8 cellular contexts compared by ENCODE assay signal in genomic region chr17:37848690-37849616, GRCh38.
DNase-seq lines count a peak whose midpoint lies in the region; ATAC-seq and TF ChIP-seq lines count a peak whose summit lies in the region.

No MANE protein-coding gene starts in this region.

- no peak overlapping the region for H4K5ac ChIP-seq in mesendoderm (ENCODE audit: low read length)

- H3K79me2 ChIP-seq in mesendoderm (ENCODE audit: control insufficient read depth, insufficient read depth, low read length) = no peaks in the 10 kb centered on the region

- POLR2A ChIA-PET in activated CD8-positive, alpha-beta T cell treated with anti-CD3 and anti-CD28 coated beads, Interleukin-2, amount 10 ng/mL, durations not matched to agents 7 days and 5 days (lab: Charles Lee) = no interaction called here

- no peaks in the 10 kb centered on the region for H3K79me1 ChIP-seq in mesendoderm (ENCODE audit: low read length)

- H3K9me3 Mint-ChIP-seq in activated naive CD4-positive, alpha-beta T cell treated with anti-CD3 and anti-CD28 coated beads, Interleukin-2, amount 50 U/mL, for 24 hours = no peaks in the 10 kb centered on the region
- no peaks in the 10 kb centered on the region for H3K9me3 Mint-ChIP-seq in activated CD8-positive, alpha-beta T cell treated with anti-CD3 and anti-CD28 coated beads, Interleukin-2, amount 10 ng/mL, durations not matched to agents 7 days and 5 days (ENCODE audit: insufficient read depth)

- no peak for TF ChIP-seq CTCF in thyroid gland (IDR thresholded peaks at IDR 0.05)

- no peak for DNase-seq in activated naive CD4-positive, alpha-beta T cell treated with Interleukin-2 at 50 U/mL for 16 hours
- peak; percentile 48 for DNase-seq in HPDE6-E6E7 (ENCODE audit: extremely low spot score)
- peak; percentile 69 for DNase-seq in activated CD8-positive, alpha-beta T cell treated with anti-CD3 and anti-CD28 coated beads, Interleukin-2, amount 10 ng/mL, durations not matched to agents 7 days and 5 days
- DNase-seq in mesendoderm = peak; percentile 77
- no peak for DNase-seq in NCI-H1105 (lab: John Stamatoyannopoulos, UW)
- DNase-seq in thyroid gland = no peak

- H3K4me1 Mint-ChIP-seq in activated naive CD4-positive, alpha-beta T cell treated with anti-CD3 and anti-CD28 coated beads, Interleukin-2, amount 50 U/mL, for 24 hours = peaks cover 8% of the 10 kb centered on the region
- peaks cover 48% of the 10 kb centered on the region for H3K4me1 Mint-ChIP-seq in activated CD8-positive, alpha-beta T cell treated with anti-CD3 and anti-CD28 coated beads, Interleukin-2, amount 10 ng/mL, durations not matched to agents 7 days and 5 days (ENCODE audit: low read depth)

- intact Hi-C loops in thyroid gland (cut with DNase I) = no loop called here

- no peak overlapping the region for H3K56ac ChIP-seq in mesendoderm (ENCODE audit: low read length)

- no peak overlapping the region for H3K23ac ChIP-seq in mesendoderm (ENCODE audit: low read length)

- H4K8ac ChIP-seq in mesendoderm (ENCODE audit: low read depth, low read length) = no peak overlapping the region

- peak; percentile 88 for ATAC-seq in activated CD8-positive, alpha-beta T cell treated with anti-CD3 and anti-CD28 coated beads, Interleukin-2, amount 10 ng/mL, durations not matched to agents 7 days and 5 days
- no peak for ATAC-seq in HG03521 (IDR thresholded peaks at IDR 0.05; ENCODE audit: unreplicated experiment)

- H3K27ac Mint-ChIP-seq in activated naive CD4-positive, alpha-beta T cell treated with anti-CD3 and anti-CD28 coated beads, Interleukin-2, amount 50 U/mL, for 24 hours = peak overlapping the region; percentile 4
- peak overlapping the region; percentile 68 for H3K27ac Mint-ChIP-seq in activated CD8-positive, alpha-beta T cell treated with anti-CD3 and anti-CD28 coated beads, Interleukin-2, amount 10 ng/mL, durations not matched to agents 7 days and 5 days

- no peaks in the 10 kb centered on the region for H3K27me3 Mint-ChIP-seq in activated naive CD4-positive, alpha-beta T cell treated with anti-CD3 and anti-CD28 coated beads, Interleukin-2, amount 50 U/mL, for 24 hours
- peaks cover 8% of the 10 kb centered on the region for H3K27me3 Mint-ChIP-seq in activated CD8-positive, alpha-beta T cell treated with anti-CD3 and anti-CD28 coated beads, Interleukin-2, amount 10 ng/mL, durations not matched to agents 7 days and 5 days (ENCODE audit: low read depth)

- no CpG with 5 or more reads among the region's 15 CpGs for WGBS in mesendoderm (ENCODE audit: extremely low coverage, insufficient coverage, low lambda C conversion rate)
- WGBS in thyroid gland, 2 donors = 86 to 90% methylated on average over 15 of the region's 15 CpGs

- H3K18ac ChIP-seq in mesendoderm (ENCODE audit: low read length) = no peak overlapping the region

- no peak overlapping the region for H3K4me2 ChIP-seq in mesendoderm (ENCODE audit: low read length)

- no peaks in the 10 kb centered on the region for H3K27me3 ChIP-seq in mesendoderm (ENCODE audit: insufficient read depth, low read length, poor library complexity)
- no peaks in the 10 kb centered on the region for H3K27me3 ChIP-seq in thyroid gland

- H3K4ac ChIP-seq in mesendoderm (ENCODE audit: low read depth, low read length) = no peak overlapping the region

- H3K9me3 ChIP-seq in thyroid gland = no peaks in the 10 kb centered on the region

- no peak overlapping the region for H3K4me3 Mint-ChIP-seq in activated naive CD4-positive, alpha-beta T cell treated with anti-CD3 and anti-CD28 coated beads, Interleukin-2, amount 50 U/mL, for 24 hours
- H3K4me3 Mint-ChIP-seq in activated CD8-positive, alpha-beta T cell treated with anti-CD3 and anti-CD28 coated beads, Interleukin-2, amount 10 ng/mL, durations not matched to agents 7 days and 5 days = no peak overlapping the region

- no peaks in the 10 kb centered on the region for H3K36me3 Mint-ChIP-seq in activated naive CD4-positive, alpha-beta T cell treated with anti-CD3 and anti-CD28 coated beads, Interleukin-2, amount 50 U/mL, for 24 hours
- H3K36me3 Mint-ChIP-seq in activated CD8-positive, alpha-beta T cell treated with anti-CD3 and anti-CD28 coated beads, Interleukin-2, amount 10 ng/mL, durations not matched to agents 7 days and 5 days (ENCODE audit: low read depth) = no peaks in the 10 kb centered on the region

- no peak overlapping the region for H2BK15ac ChIP-seq in mesendoderm (replicated peaks; ENCODE audit: low read depth)

- no peak overlapping the region for H2BK5ac ChIP-seq in mesendoderm (ENCODE audit: low read length)

- H3K27ac ChIP-seq in mesendoderm (ENCODE audit: low read depth, low read length) (no peak overlapping the region), thyroid gland (no peak overlapping the region)

- no peak overlapping the region for H2AK5ac ChIP-seq in mesendoderm (ENCODE audit: low read length)

- TF ChIP-seq POLR2A in thyroid gland (IDR thresholded peaks at IDR 0.05) = no peak

- CTCF ChIA-PET in activated CD8-positive, alpha-beta T cell treated with anti-CD3 and anti-CD28 coated beads, Interleukin-2, amount 10 ng/mL, durations not matched to agents 7 days and 5 days (lab: Charles Lee) = interaction anchor here (0.9 to 1.5 kb wide), 2 partner anchors 17 to 81 kb away, joined by 3 read pairs; no protein-coding TSS in a partner anchor

- no peak overlapping the region for H3K9ac ChIP-seq in mesendoderm (ENCODE audit: low read length)

- H3K4me1 ChIP-seq in mesendoderm (ENCODE audit: control insufficient read depth, low read depth, low read length) (no peaks in the 10 kb centered on the region), thyroid gland (peaks cover 6 to 7% of the 10 kb centered on the region in 2 donors)

- H3K36me3 ChIP-seq in mesendoderm (ENCODE audit: control insufficient read depth, insufficient read depth, low read length) = no peaks in the 10 kb centered on the region
- H3K36me3 ChIP-seq in thyroid gland = no peaks in the 10 kb centered on the region

- no peak overlapping the region for H2BK120ac ChIP-seq in mesendoderm (ENCODE audit: low read depth, low read length)

- H3K4me3 ChIP-seq in mesendoderm (ENCODE audit: low read length) (no peak overlapping the region), thyroid gland (replicated peaks in 1 of 3) (no peak overlapping the region)

Comparison
In these comparisons a context has a peak if more than half of its experiments do, and no peak if none do; other contexts are left out.
1. DNase-seq: peak in HPDE6-E6E7 (single experiment), activated CD8-positive, alpha-beta T cell treated with anti-CD3 and anti-CD28 coated beads, Interleukin-2, amount 10 ng/mL, durations not matched to agents 7 days and 5 days (single experiment) and mesendoderm (single experiment); none in activated naive CD4-positive, alpha-beta T cell treated with Interleukin-2 at 50 U/mL for 16 hours (single experiment), NCI-H1105 (single experiment) and thyroid gland (0 of 2).